Comparison of ENCODE assay signal across 23 cellular contexts in genomic region chr3:85709483-85709882, GRCh38.
"Had no signal": no experiment of that assay in that cellular context is flagged by ENCODE, and none has a peak within 500 bp of the region (broad histone marks: within the 10 kb centered on the region; RNA-seq: fewer than 3 reads in every experiment).

No MANE protein-coding gene starts in this region.

- DNase-seq: activated CD4-positive, alpha-beta T cell treated with anti-CD3 and anti-CD28 coated beads, Interleukin-2, amount 10 ng/mL, durations not matched to agents 7 days and 5 days; activated CD4-positive, CD25-positive, alpha-beta regulatory T cell treated with anti-CD3 and anti-CD28 coated beads, Interleukin-2, amount 50 U/mL, for 72 hours; activated CD8-positive, alpha-beta memory T cell treated with anti-CD3 and anti-CD28 coated beads, Interleukin-2, amount 10 ng/mL, durations not matched to agents 7 days and 5 days; activated CD8-positive, alpha-beta T cell treated with anti-CD3 and anti-CD28 coated beads for 36 hours; activated gamma-delta T cell treated with Interleukin-2 at 50 U/mL for 16 hours; activated T-cell treated with anti-CD3 and anti-CD28 coated beads for 4 hours; aorta; brain microvascular endothelial cell; dermis blood vessel endothelial cell; effector memory CD4-positive, alpha-beta T cell; foreskin melanocyte; kidney; lower lobe of right lung; mesendoderm; mucosa of descending colon; stimulated activated CD4-positive, alpha-beta T cell treated with anti-CD3 and anti-CD28 coated beads, Interleukin-15, amount 100 ng/mL, for 24 hours; transverse colon; WERI-Rb-1 had no signal

- ATAC-seq: activated CD8-positive, alpha-beta memory T cell treated with anti-CD3 and anti-CD28 coated beads, Interleukin-2, amount 10 ng/mL, durations not matched to agents 7 days and 5 days; activated CD8-positive, alpha-beta T cell treated with anti-CD3 and anti-CD28 coated beads for 36 hours; activated naive CD4-positive, alpha-beta T cell treated with anti-CD3 and anti-CD28 coated beads, Interleukin-2, amount 50 U/mL, for 72 hours; lower lobe of right lung; mucosa of descending colon; sciatic nerve; stimulated activated memory B cell treated with anti-CD40 and anti-IgM and Interleukin-4, amounts not matched to agents 10 μg/mL and 1 μg/mL and 100 μg/mL, for 72 hours had no signal

- H3K27me3 ChIP-seq: brain microvascular endothelial cell, transverse colon had no signal

- H3K9me3 ChIP-seq: lower lobe of right lung, mucosa of descending colon, transverse colon had no signal

- H3K4me2 ChIP-seq: smooth muscle cell had no signal

- H3K27ac ChIP-seq: brain microvascular endothelial cell, lower lobe of right lung, transverse colon, WERI-Rb-1 had no signal

- H3K36me3 ChIP-seq: brain microvascular endothelial cell, lower lobe of right lung, transverse colon, WERI-Rb-1 had no signal

- H3K4me3 ChIP-seq: lower lobe of right lung, mucosa of descending colon, smooth muscle cell, transverse colon had no signal

- H3K4me1 ChIP-seq: lower lobe of right lung, transverse colon had no signal

- FAIRE-seq: kidney, urothelium cell line had no signal
